17 cellular contexts compared by ENCODE assay signal in the genomic region with DNA sequence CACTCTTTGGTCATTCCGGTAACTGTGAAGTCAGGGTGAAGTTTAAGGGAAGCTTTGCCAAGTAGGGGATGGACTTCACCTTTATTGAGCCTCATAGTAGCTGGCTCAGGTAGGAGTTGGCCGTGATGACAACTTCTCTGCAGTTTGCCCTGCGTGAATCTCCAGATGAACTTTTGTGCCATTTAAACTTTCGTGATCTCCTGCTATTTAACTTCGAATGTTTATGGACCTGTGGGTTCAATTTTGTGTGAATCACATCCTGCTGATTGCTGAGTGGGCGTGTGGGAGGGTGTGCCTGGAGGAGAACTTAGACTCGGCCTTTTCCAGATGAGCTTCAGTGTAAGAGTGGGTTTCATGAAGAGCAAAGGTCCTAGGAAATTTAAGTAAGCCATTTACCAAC. TPM values are rescaled to one million over a fixed set of nuclear protein-coding genes. Genes with fewer than 3 reads are reported as not detected.
DNase-seq lines count a peak whose midpoint lies in the region; ATAC-seq and TF ChIP-seq lines count a peak whose summit lies in the region.
"Had no signal": no experiment of that assay in that cellular context is flagged by ENCODE, and none has a peak within 500 bp of the region (broad histone marks: within the 10 kb centered on the region; RNA-seq: fewer than 3 reads in every experiment).

No MANE protein-coding gene starts in this region.

- CTCF ChIA-PET in BJ (lab: Yijun Ruan, JAX) = interaction anchor here (0.6 kb wide), 1 partner anchor 212 kb away, joined by 3 read pairs; no protein-coding TSS in a partner anchor

- POLR2A ChIA-PET in BJ (lab: Charles Lee) = interaction anchor here (0.6 kb wide), 1 partner anchor 1697 kb away, joined by 4 read pairs; no protein-coding TSS in a partner anchor

- H3K27ac ChIP-seq in epithelial cell of prostate (no peak overlapping the region), mucosa of rectum (ENCODE audit: low read depth in 2 of 2, low read length in 2 of 2) (peak overlapping the region; percentile 26 to 65)
- H3K27ac ChIP-seq: esophagus squamous epithelium, psoas muscle had no signal

- peaks cover 32% of the 10 kb centered on the region for H3K27me3 Mint-ChIP-seq in osteocyte (ENCODE audit: unreplicated experiment)

- TF ChIP-seq CTCF in BJ (IDR thresholded peaks at IDR 0.05; ENCODE audit: insufficient read depth, low read depth, low read length) (no peak), osteocyte (IDR thresholded peaks at IDR 0.05) (no peak)

- no peak overlapping the region for H3K9ac ChIP-seq in mucosa of rectum (ENCODE audit: low read depth in 1 of 2, low read length in 2 of 2)

- H3K4me3 Mint-ChIP-seq in osteocyte (ENCODE audit: unreplicated experiment) = no peak overlapping the region
- H3K4me3 Mint-ChIP-seq: activated CD4-positive, alpha-beta memory T cell treated with anti-CD3 and anti-CD28 coated beads, Interleukin-2, amount 10 ng/mL, durations not matched to agents 7 days and 5 days; central memory CD8-positive, alpha-beta T cell had no signal

- H3K36me3 Mint-ChIP-seq in osteocyte (ENCODE audit: unreplicated experiment) = no peaks in the 10 kb centered on the region

- no peaks in the 10 kb centered on the region for H3K9me3 ChIP-seq in MG63
- no peaks in the 10 kb centered on the region for H3K9me3 ChIP-seq in mucosa of rectum (ENCODE audit: control insufficient read depth in 2 of 2, low read length in 2 of 2)
- H3K9me3 ChIP-seq: esophagus squamous epithelium, psoas muscle had no signal

- H3K36me3 ChIP-seq in BJ (ENCODE audit: control insufficient read depth, insufficient read depth, low read length) (no peaks in the 10 kb centered on the region), MG63 (no peaks in the 10 kb centered on the region), mucosa of rectum (ENCODE audit: control insufficient read depth in 2 of 2, insufficient read depth in 2 of 2, low read length in 2 of 2) (peaks cover 4 to 11% of the 10 kb centered on the region in 2 donors)

- H3K4me1 Mint-ChIP-seq in osteocyte (ENCODE audit: unreplicated experiment) = peaks cover 5% of the 10 kb centered on the region
- H3K4me1 Mint-ChIP-seq: activated CD4-positive, alpha-beta memory T cell treated with anti-CD3 and anti-CD28 coated beads, Interleukin-2, amount 10 ng/mL, durations not matched to agents 7 days and 5 days; central memory CD8-positive, alpha-beta T cell had no signal

- H3K4me3 ChIP-seq in BJ (ENCODE audit: low read depth, low read length) = no peak overlapping the region
- no peak overlapping the region for H3K4me3 ChIP-seq in MG63
- no peak overlapping the region for H3K4me3 ChIP-seq in mucosa of rectum (ENCODE audit: low read length in 2 of 2)
- H3K4me3 ChIP-seq: esophagus squamous epithelium, psoas muscle had no signal

- H3K27me3 ChIP-seq in BJ (ENCODE audit: control insufficient read depth, insufficient read depth, low read length) = no peaks in the 10 kb centered on the region
- H3K27me3 ChIP-seq in MG63 = no peaks in the 10 kb centered on the region
- no peaks in the 10 kb centered on the region for H3K27me3 ChIP-seq in mucosa of rectum (ENCODE audit: control insufficient read depth in 2 of 2, insufficient read depth in 2 of 2, low read length in 2 of 2)

- H3K4me1 ChIP-seq in mucosa of rectum (ENCODE audit: control insufficient read depth in 2 of 2, insufficient read depth in 2 of 2, low read length in 2 of 2) = peaks cover 4 to 11% of the 10 kb centered on the region in 2 donors
- H3K4me1 ChIP-seq: psoas muscle had no signal

- H3K9me3 Mint-ChIP-seq in osteocyte (ENCODE audit: unreplicated experiment) = no peaks in the 10 kb centered on the region
- H3K9me3 Mint-ChIP-seq: activated CD4-positive, alpha-beta memory T cell treated with anti-CD3 and anti-CD28 coated beads, Interleukin-2, amount 10 ng/mL, durations not matched to agents 7 days and 5 days; central memory CD8-positive, alpha-beta T cell had no signal

- ATAC-seq in GM21529 (IDR thresholded peaks at IDR 0.05; ENCODE audit: unreplicated experiment) = no peak
- ATAC-seq: psoas muscle had no signal

- H3K27ac Mint-ChIP-seq in osteocyte (ENCODE audit: unreplicated experiment) = no peak overlapping the region
- H3K27ac Mint-ChIP-seq: activated CD4-positive, alpha-beta memory T cell treated with anti-CD3 and anti-CD28 coated beads, Interleukin-2, amount 10 ng/mL, durations not matched to agents 7 days and 5 days had no signal

- DNase-seq in BJ (ENCODE audit: low read depth) (peak; percentile 55), MG63 (peak; percentile 80), epithelial cell of prostate (ENCODE audit: low read depth, low spot score) (peak; percentile 1), osteocyte (ENCODE audit: extremely low spot score, unreplicated experiment) (no peak), NCI-H524 treated with DMSO at 0.1 percent for 48 hours (lab: John Stamatoyannopoulos, UW) (no peak), GM19238 (ENCODE audit: insufficient read length, low spot score) (no peak)
- DNase-seq: activated CD4-positive, alpha-beta memory T cell treated with anti-CD3 and anti-CD28 coated beads, Interleukin-2, amount 10 ng/mL, durations not matched to agents 7 days and 5 days; activated gamma-delta T cell; esophagus squamous epithelium; GOT3; psoas muscle; RPMI8226; stimulated activated CD4-positive, alpha-beta T cell treated with anti-CD3 and anti-CD28 coated beads, Interleukin-4, amount 100 ng/mL, for 1 hour; stimulated activated naive CD4-positive, alpha-beta T cell treated with Interleukin-2 at 50 U/mL for 16 hours had no signal

RNA-seq across cellular contexts. Expression of gene UGT1A1, which starts 4.2 kb away (rescaled TPM):
- polyA plus RNA-seq in BJ (2011; rRNA removed) = not detected in 2 replicates
- not detected in 2 replicates for polyA minus RNA-seq in BJ (2011; rRNA and poly(A)+ RNA removed)
- total RNA-seq in MG63 (2014; rRNA removed; shearing (Covaris generic); ENCODE audit: low replicate concordance) = not detected in 2 replicates
- total RNA-seq in osteocyte = not detected in 2 replicates
- total RNA-seq: activated CD4-positive, alpha-beta memory T cell treated with anti-CD3 and anti-CD28 coated beads, Interleukin-2, amount 10 ng/mL, durations not matched to agents 7 days and 5 days; psoas muscle had no signal

RNA-seq across cellular contexts. Expression of gene MROH2A, which starts 13.9 kb away (rescaled TPM):
- not detected in 2 replicates for polyA plus RNA-seq in BJ (2011; rRNA removed)
- not detected in 2 replicates for polyA minus RNA-seq in BJ (2011; rRNA and poly(A)+ RNA removed)
- not detected in 2 replicates for total RNA-seq in MG63 (2014; rRNA removed; shearing (Covaris generic); ENCODE audit: low replicate concordance)
- not detected in 2 replicates for total RNA-seq in osteocyte
- total RNA-seq: activated CD4-positive, alpha-beta memory T cell treated with anti-CD3 and anti-CD28 coated beads, Interleukin-2, amount 10 ng/mL, durations not matched to agents 7 days and 5 days; psoas muscle had no signal
- polyA plus RNA-seq: psoas muscle had no signal

RNA-seq across cellular contexts. Expression of gene UGT1A3, which starts 35.4 kb away (rescaled TPM):
- polyA plus RNA-seq in BJ (2011; rRNA removed) = not detected in 2 replicates
- not detected in 2 replicates for polyA minus RNA-seq in BJ (2011; rRNA and poly(A)+ RNA removed)
- not detected in 2 replicates for total RNA-seq in MG63 (2014; rRNA removed; shearing (Covaris generic); ENCODE audit: low replicate concordance)
- total RNA-seq in osteocyte = not detected in 2 replicates
- total RNA-seq: activated CD4-positive, alpha-beta memory T cell treated with anti-CD3 and anti-CD28 coated beads, Interleukin-2, amount 10 ng/mL, durations not matched to agents 7 days and 5 days; psoas muscle had no signal
- polyA plus RNA-seq: psoas muscle had no signal

RNA-seq across cellular contexts. Expression of gene UGT1A4, which starts 45.7 kb away (rescaled TPM):
- not detected in 2 replicates for polyA plus RNA-seq in BJ (2011; rRNA removed)
- not detected in 2 replicates for polyA minus RNA-seq in BJ (2011; rRNA and poly(A)+ RNA removed)
- not detected in 2 replicates for total RNA-seq in MG63 (2014; rRNA removed; shearing (Covaris generic); ENCODE audit: low replicate concordance)
- not detected in 2 replicates for total RNA-seq in osteocyte
- total RNA-seq: activated CD4-positive, alpha-beta memory T cell treated with anti-CD3 and anti-CD28 coated beads, Interleukin-2, amount 10 ng/mL, durations not matched to agents 7 days and 5 days; psoas muscle had no signal
- polyA plus RNA-seq: psoas muscle had no signal

RNA-seq across cellular contexts. Expression of gene UGT1A5, which starts 51.6 kb away (rescaled TPM):
- polyA plus RNA-seq in BJ (2011; rRNA removed) = not detected in 2 replicates
- not detected in 2 replicates for polyA minus RNA-seq in BJ (2011; rRNA and poly(A)+ RNA removed)
- total RNA-seq in MG63 (2014; rRNA removed; shearing (Covaris generic); ENCODE audit: low replicate concordance) = not detected in 2 replicates
- not detected in 2 replicates for total RNA-seq in osteocyte
- total RNA-seq: activated CD4-positive, alpha-beta memory T cell treated with anti-CD3 and anti-CD28 coated beads, Interleukin-2, amount 10 ng/mL, durations not matched to agents 7 days and 5 days; psoas muscle had no signal
- polyA plus RNA-seq: psoas muscle had no signal

Comparison
In these comparisons a context has a peak if more than half of its experiments do, and no peak if none do; other contexts are left out.
1. DNase-seq: peak in BJ (single experiment), MG63 (single experiment) and epithelial cell of prostate (single experiment); none in osteocyte (single experiment), NCI-H524 treated with DMSO at 0.1 percent for 48 hours (single experiment) and GM19238 (single experiment).